Comparison of ENCODE assay signal across 30 cellular contexts in the genomic region with DNA sequence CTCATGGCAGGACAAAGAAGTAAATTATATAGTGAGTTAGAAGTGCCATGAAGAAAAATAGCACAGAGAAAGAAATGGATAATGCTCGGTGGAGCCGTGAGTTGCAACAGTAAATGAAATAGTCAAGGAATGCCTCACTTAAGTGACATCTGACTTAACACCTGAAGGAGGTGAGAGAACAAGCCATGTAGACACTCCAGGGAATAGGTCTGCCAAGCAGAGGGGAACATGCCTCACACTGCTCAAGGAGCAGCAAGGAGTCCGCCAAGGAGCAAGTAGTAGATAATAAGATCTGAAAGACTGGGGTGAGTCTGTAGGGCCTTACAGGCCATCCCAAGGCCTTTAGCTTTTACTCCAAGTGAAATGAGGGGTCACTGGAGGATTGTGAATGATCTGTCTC.
"Had no signal": no experiment of that assay in that cellular context is flagged by ENCODE, and none has a peak within 500 bp of the region (broad histone marks: within the 10 kb centered on the region; RNA-seq: fewer than 3 reads in every experiment).

No MANE protein-coding gene starts in this region.

- H3K27ac Mint-ChIP-seq: activated CD4-positive, alpha-beta memory T cell treated with anti-CD3 and anti-CD28 coated beads for 36 hours; activated CD4-positive, alpha-beta T cell treated with anti-CD3 and anti-CD28 coated beads for 36 hours; activated CD4-positive, alpha-beta T cell treated with anti-CD3 and anti-CD28 coated beads, Interleukin-2, amount 10 ng/mL, durations not matched to agents 24 days and 14 days; activated CD8-positive, alpha-beta memory T cell treated with anti-CD3 and anti-CD28 coated beads, Interleukin-2, amount 10 ng/mL, durations not matched to agents 7 days and 5 days; activated CD8-positive, alpha-beta T cell treated with anti-CD3 and anti-CD28 coated beads, Interleukin-2, amount 10 ng/mL, durations not matched to agents 7 days and 5 days; activated naive CD4-positive, alpha-beta T cell treated with anti-CD3 and anti-CD28 coated beads, Interleukin-2, amount 10 ng/mL, durations not matched to agents 7 days and 5 days; activated naive CD8-positive, alpha-beta T cell treated with anti-CD3 and anti-CD28 coated beads, Interleukin-2, amount 10 ng/mL, durations not matched to agents 7 days and 5 days; activated T-cell treated with anti-CD3 and anti-CD28 coated beads, Interleukin-2, amount 50 U/mL, for 24 hours; activated T-cell treated with anti-CD3 and anti-CD28 coated beads, Interleukin-2, amount 50 U/mL, for 72 hours; dendritic cell treated with granulocyte-macrophage colony-stimulating factor and Interleukin-4, amounts not matched to agents 40 ng/mL and 50 ng/mL, for 4 days had no signal

- H3K36me3 Mint-ChIP-seq: activated naive CD4-positive, alpha-beta T cell treated with anti-CD3 and anti-CD28 coated beads, Interleukin-2, amount 10 ng/mL, durations not matched to agents 7 days and 5 days had no signal

- H3K4me3 Mint-ChIP-seq: activated CD4-positive, alpha-beta memory T cell treated with anti-CD3 and anti-CD28 coated beads for 36 hours; activated CD4-positive, alpha-beta T cell treated with anti-CD3 and anti-CD28 coated beads for 36 hours; activated CD4-positive, alpha-beta T cell treated with anti-CD3 and anti-CD28 coated beads, Interleukin-2, amount 10 ng/mL, durations not matched to agents 24 days and 14 days; activated CD8-positive, alpha-beta memory T cell treated with anti-CD3 and anti-CD28 coated beads, Interleukin-2, amount 10 ng/mL, durations not matched to agents 7 days and 5 days; activated CD8-positive, alpha-beta T cell treated with anti-CD3 and anti-CD28 coated beads, Interleukin-2, amount 10 ng/mL, durations not matched to agents 7 days and 5 days; activated naive CD4-positive, alpha-beta T cell treated with anti-CD3 and anti-CD28 coated beads, Interleukin-2, amount 10 ng/mL, durations not matched to agents 7 days and 5 days; activated naive CD8-positive, alpha-beta T cell treated with anti-CD3 and anti-CD28 coated beads, Interleukin-2, amount 10 ng/mL, durations not matched to agents 7 days and 5 days; activated T-cell treated with anti-CD3 and anti-CD28 coated beads, Interleukin-2, amount 50 U/mL, for 24 hours; activated T-cell treated with anti-CD3 and anti-CD28 coated beads, Interleukin-2, amount 50 U/mL, for 72 hours; central memory CD8-positive, alpha-beta T cell; dendritic cell treated with granulocyte-macrophage colony-stimulating factor and Interleukin-4, amounts not matched to agents 40 ng/mL and 50 ng/mL, for 4 days had no signal

- H3K27me3 ChIP-seq: brain microvascular endothelial cell, dorsolateral prefrontal cortex, esophagus muscularis mucosa, foreskin keratinocyte, gastrocnemius medialis had no signal

- ATAC-seq: activated CD4-positive, alpha-beta T cell treated with anti-CD3 and anti-CD28 coated beads for 36 hours; activated CD8-positive, alpha-beta memory T cell treated with anti-CD3 and anti-CD28 coated beads, Interleukin-2, amount 10 ng/mL, durations not matched to agents 7 days and 5 days; activated CD8-positive, alpha-beta T cell treated with anti-CD3 and anti-CD28 coated beads, Interleukin-2, amount 10 ng/mL, durations not matched to agents 7 days and 5 days; activated naive CD4-positive, alpha-beta T cell treated with anti-CD3 and anti-CD28 coated beads, Interleukin-2, amount 50 U/mL, for 72 hours; activated T-cell treated with anti-CD3 and anti-CD28 coated beads, Interleukin-2, amount 50 U/mL, for 72 hours; foreskin keratinocyte; gastrocnemius medialis had no signal

- H3K27me3 Mint-ChIP-seq: activated CD4-positive, alpha-beta memory T cell treated with anti-CD3 and anti-CD28 coated beads for 36 hours; activated CD4-positive, alpha-beta T cell treated with anti-CD3 and anti-CD28 coated beads for 36 hours; activated CD4-positive, alpha-beta T cell treated with anti-CD3 and anti-CD28 coated beads, Interleukin-2, amount 10 ng/mL, durations not matched to agents 24 days and 14 days; activated CD8-positive, alpha-beta memory T cell treated with anti-CD3 and anti-CD28 coated beads, Interleukin-2, amount 10 ng/mL, durations not matched to agents 7 days and 5 days; activated naive CD4-positive, alpha-beta T cell treated with anti-CD3 and anti-CD28 coated beads, Interleukin-2, amount 10 ng/mL, durations not matched to agents 7 days and 5 days; activated naive CD8-positive, alpha-beta T cell treated with anti-CD3 and anti-CD28 coated beads, Interleukin-2, amount 10 ng/mL, durations not matched to agents 7 days and 5 days; activated T-cell treated with anti-CD3 and anti-CD28 coated beads, Interleukin-2, amount 50 U/mL, for 24 hours; central memory CD8-positive, alpha-beta T cell; dendritic cell treated with granulocyte-macrophage colony-stimulating factor and Interleukin-4, amounts not matched to agents 40 ng/mL and 50 ng/mL, for 4 days had no signal

- H3K9me3 Mint-ChIP-seq: activated CD4-positive, alpha-beta memory T cell treated with anti-CD3 and anti-CD28 coated beads for 36 hours; activated CD4-positive, alpha-beta T cell treated with anti-CD3 and anti-CD28 coated beads, Interleukin-2, amount 10 ng/mL, durations not matched to agents 24 days and 14 days; activated naive CD4-positive, alpha-beta T cell treated with anti-CD3 and anti-CD28 coated beads, Interleukin-2, amount 10 ng/mL, durations not matched to agents 7 days and 5 days; activated naive CD4-positive, alpha-beta T cell treated with anti-CD3 and anti-CD28 coated beads, Interleukin-2, amount 50 U/mL, for 72 hours; activated naive CD8-positive, alpha-beta T cell treated with anti-CD3 and anti-CD28 coated beads, Interleukin-2, amount 10 ng/mL, durations not matched to agents 7 days and 5 days; activated T-cell treated with anti-CD3 and anti-CD28 coated beads, Interleukin-2, amount 50 U/mL, for 24 hours; activated T-cell treated with anti-CD3 and anti-CD28 coated beads, Interleukin-2, amount 50 U/mL, for 72 hours; central memory CD8-positive, alpha-beta T cell; dendritic cell treated with granulocyte-macrophage colony-stimulating factor and Interleukin-4, amounts not matched to agents 40 ng/mL and 50 ng/mL, for 4 days had no signal

- DNase-seq: activated CD4-positive, alpha-beta memory T cell treated with anti-CD3 and anti-CD28 coated beads for 36 hours; activated CD4-positive, alpha-beta T cell treated with anti-CD3 and anti-CD28 coated beads for 36 hours; activated CD4-positive, alpha-beta T cell treated with anti-CD3 and anti-CD28 coated beads, Interleukin-2, amount 10 ng/mL, durations not matched to agents 24 days and 14 days; activated CD4-positive, CD25-positive, alpha-beta regulatory T cell; activated CD4-positive, CD25-positive, alpha-beta regulatory T cell treated with anti-CD3 and anti-CD28 coated beads, Interleukin-2, amount 50 U/mL, for 72 hours; activated CD8-positive, alpha-beta memory T cell treated with anti-CD3 and anti-CD28 coated beads, Interleukin-2, amount 10 ng/mL, durations not matched to agents 7 days and 5 days; activated CD8-positive, alpha-beta memory T cell treated with anti-CD3 and anti-CD28 coated beads, Interleukin-2, amount 50 U/mL, for 4 hours; activated CD8-positive, alpha-beta T cell treated with anti-CD3 and anti-CD28 coated beads, Interleukin-2, amount 10 ng/mL, durations not matched to agents 7 days and 5 days; activated gamma-delta T cell; activated naive CD4-positive, alpha-beta T cell; activated naive CD4-positive, alpha-beta T cell treated with anti-CD3 and anti-CD28 coated beads, Interleukin-2, amount 10 ng/mL, durations not matched to agents 7 days and 5 days; activated naive CD8-positive, alpha-beta T cell treated with anti-CD3 and anti-CD28 coated beads, Interleukin-2, amount 10 ng/mL, durations not matched to agents 7 days and 5 days; activated T-cell treated with anti-CD3 and anti-CD28 coated beads, Interleukin-2, amount 50 U/mL, for 24 hours; activated T-cell treated with anti-CD3 and anti-CD28 coated beads, Interleukin-2, amount 50 U/mL, for 72 hours; amniotic stem cell; anterior cingulate cortex; brain microvascular endothelial cell; dorsolateral prefrontal cortex; effector memory CD4-positive, alpha-beta T cell; erythroblast; foreskin keratinocyte; gastrocnemius medialis; glutamatergic neuron; T-helper 9 cell; WERI-Rb-1 had no signal

- H3K9me3 ChIP-seq: esophagus muscularis mucosa, gastrocnemius medialis had no signal

- H3K4me3 ChIP-seq: coronary artery, dorsolateral prefrontal cortex, esophagus muscularis mucosa, gastrocnemius medialis had no signal

- H3K4me1 Mint-ChIP-seq: activated naive CD4-positive, alpha-beta T cell treated with anti-CD3 and anti-CD28 coated beads, Interleukin-2, amount 10 ng/mL, durations not matched to agents 7 days and 5 days had no signal

- H3K36me3 ChIP-seq: brain microvascular endothelial cell, gastrocnemius medialis, WERI-Rb-1 had no signal

- H3K27ac ChIP-seq: brain microvascular endothelial cell, coronary artery, dorsolateral prefrontal cortex, esophagus muscularis mucosa, foreskin keratinocyte, gastrocnemius medialis, WERI-Rb-1 had no signal
